24 cellular contexts compared by ENCODE assay signal in genomic region chr7:32390210-32390609, GRCh38.
"Had no signal": no experiment of that assay in that cellular context is flagged by ENCODE, and none has a peak within 500 bp of the region (broad histone marks: within the 10 kb centered on the region; RNA-seq: fewer than 3 reads in every experiment).

No MANE protein-coding gene starts in this region.

- H3K4me1 Mint-ChIP-seq: activated naive CD8-positive, alpha-beta T cell treated with anti-CD3 and anti-CD28 coated beads, Interleukin-2, amount 50 U/mL, for 24 hours; naive B cell; neural crest cell; stimulated activated effector memory CD8-positive, alpha-beta T cell treated with anti-CD3 and anti-CD28 coated beads, Interleukin-12 subunit alpha, Interleukin-12 subunit beta, amount 100 ng/mL, for 72 hours had no signal

- H3K27me3 ChIP-seq: right lobe of liver, stomach, suprapubic skin, tibial nerve had no signal

- DNase-seq: activated CD4-positive, alpha-beta T cell treated with anti-CD3 and anti-CD28 coated beads for 1 hour; activated CD4-positive, alpha-beta T cell treated with anti-CD3 and anti-CD28 coated beads, Interleukin-2, amount 50 U/mL, for 1 hour; activated CD8-positive, alpha-beta T cell treated with anti-CD3 and anti-CD28 coated beads, Interleukin-2, amount 10 ng/mL, durations not matched to agents 7 days and 5 days; activated gamma-delta T cell; activated naive CD4-positive, alpha-beta T cell treated with anti-CD3 and anti-CD28 coated beads, Interleukin-2, amount 50 U/mL, for 16 hours; activated naive CD8-positive, alpha-beta T cell treated with anti-CD3 and anti-CD28 coated beads, Interleukin-2, amount 50 U/mL, for 24 hours; cerebellar nuclear complex; heart left ventricle; kidney; lower lobe of right lung; naive B cell; posterior cingulate gyrus; right lobe of liver; stimulated activated CD4-positive, alpha-beta T cell treated with anti-CD3 and anti-CD28 coated beads, Interleukin-2, amount 100 ng/mL, for 24 hours; stomach had no signal

- H3K9me3 ChIP-seq: heart left ventricle, lower lobe of right lung, right lobe of liver, stomach, suprapubic skin had no signal

- H3K4me3 ChIP-seq: coronary artery, heart left ventricle, lower lobe of right lung, right lobe of liver, skin epidermis, stomach, suprapubic skin, tibial nerve had no signal

- H3K9me3 Mint-ChIP-seq: activated naive CD8-positive, alpha-beta T cell treated with anti-CD3 and anti-CD28 coated beads, Interleukin-2, amount 50 U/mL, for 24 hours; activated T-helper 1 cell treated with anti-CD3 and anti-CD28 coated beads, Interleukin-12 subunit alpha, Interleukin-12 subunit beta, Interleukin-2, Interleukin-4 antibody, amounts not matched to agents 30 ng/mL and 10 ng/mL and 1 ng/mL, durations not matched to agents 14 hours and 24 hours and 36 hours; stimulated activated effector memory CD8-positive, alpha-beta T cell treated with anti-CD3 and anti-CD28 coated beads, Interleukin-12 subunit alpha, Interleukin-12 subunit beta, amount 100 ng/mL, for 72 hours had no signal

- H3K4me3 Mint-ChIP-seq: activated CD8-positive, alpha-beta T cell treated with anti-CD3 and anti-CD28 coated beads, Interleukin-2, amount 10 ng/mL, durations not matched to agents 7 days and 5 days; activated naive CD8-positive, alpha-beta T cell treated with anti-CD3 and anti-CD28 coated beads, Interleukin-2, amount 50 U/mL, for 24 hours; activated T-helper 1 cell treated with anti-CD3 and anti-CD28 coated beads, Interleukin-12 subunit alpha, Interleukin-12 subunit beta, Interleukin-2, Interleukin-4 antibody, amounts not matched to agents 30 ng/mL and 10 ng/mL and 1 ng/mL, durations not matched to agents 14 hours and 24 hours and 36 hours; naive B cell; neural crest cell; stimulated activated effector memory CD8-positive, alpha-beta T cell treated with anti-CD3 and anti-CD28 coated beads, Interleukin-12 subunit alpha, Interleukin-12 subunit beta, amount 100 ng/mL, for 72 hours had no signal

- H3K27ac ChIP-seq: coronary artery, heart left ventricle, lower lobe of right lung, right lobe of liver, skin epidermis, stomach, suprapubic skin, tibial nerve had no signal

- H3K36me3 Mint-ChIP-seq: stimulated activated effector memory CD8-positive, alpha-beta T cell treated with anti-CD3 and anti-CD28 coated beads, Interleukin-12 subunit alpha, Interleukin-12 subunit beta, amount 100 ng/mL, for 72 hours had no signal

- ATAC-seq: activated CD8-positive, alpha-beta T cell treated with anti-CD3 and anti-CD28 coated beads, Interleukin-2, amount 10 ng/mL, durations not matched to agents 7 days and 5 days; activated naive CD8-positive, alpha-beta T cell treated with anti-CD3 and anti-CD28 coated beads, Interleukin-2, amount 50 U/mL, for 24 hours; heart left ventricle; left lobe of liver; lower lobe of right lung; right lobe of liver; stimulated activated effector memory CD8-positive, alpha-beta T cell treated with anti-CD3 and anti-CD28 coated beads, Interleukin-12 subunit alpha, Interleukin-12 subunit beta, amount 100 ng/mL, for 72 hours had no signal

- H3K4me1 ChIP-seq: lower lobe of right lung, right lobe of liver, stomach, suprapubic skin, tibial nerve had no signal

- H3K27ac Mint-ChIP-seq: activated CD8-positive, alpha-beta T cell treated with anti-CD3 and anti-CD28 coated beads, Interleukin-2, amount 10 ng/mL, durations not matched to agents 7 days and 5 days; activated naive CD8-positive, alpha-beta T cell treated with anti-CD3 and anti-CD28 coated beads, Interleukin-2, amount 50 U/mL, for 24 hours; activated T-helper 1 cell treated with anti-CD3 and anti-CD28 coated beads, Interleukin-12 subunit alpha, Interleukin-12 subunit beta, Interleukin-2, Interleukin-4 antibody, amounts not matched to agents 30 ng/mL and 10 ng/mL and 1 ng/mL, durations not matched to agents 14 hours and 24 hours and 36 hours; naive B cell; stimulated activated effector memory CD8-positive, alpha-beta T cell treated with anti-CD3 and anti-CD28 coated beads, Interleukin-12 subunit alpha, Interleukin-12 subunit beta, amount 100 ng/mL, for 72 hours had no signal

- FAIRE-seq: kidney, urothelium cell line had no signal

- H3K36me3 ChIP-seq: heart left ventricle, lower lobe of right lung, right lobe of liver, stomach, suprapubic skin, tibial nerve had no signal
